In the genomic region with DNA sequence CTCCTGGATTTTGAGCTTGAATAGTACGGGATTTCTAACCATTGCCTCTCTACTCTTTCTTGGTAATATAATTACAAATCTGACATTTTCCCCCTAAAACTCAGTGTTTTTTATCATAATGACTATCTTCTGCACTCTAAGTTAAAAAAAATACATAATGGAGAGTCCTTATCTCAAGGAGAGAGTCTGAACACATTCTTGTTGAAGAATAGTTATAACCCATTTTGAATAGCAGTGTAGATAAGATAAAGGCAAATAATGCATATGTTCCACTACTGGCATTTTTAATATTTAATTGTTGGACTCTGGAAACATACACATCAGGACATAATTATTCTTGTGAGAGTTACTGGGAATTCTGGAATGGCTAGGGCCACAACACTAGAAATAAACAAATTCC, we compare ENCODE assay signal across 36 cellular contexts.
"Had no signal": no experiment of that assay in that cellular context is flagged by ENCODE, and none has a peak within 500 bp of the region (broad histone marks: within the 10 kb centered on the region; RNA-seq: fewer than 3 reads in every experiment).

No MANE protein-coding gene starts in this region.

- H3K36me3 Mint-ChIP-seq: activated naive CD4-positive, alpha-beta T cell treated with anti-CD3 and anti-CD28 coated beads, Interleukin-2, amount 10 ng/mL, durations not matched to agents 7 days and 5 days; activated naive CD4-positive, alpha-beta T cell treated with anti-CD3 and anti-CD28 coated beads, Interleukin-2, amount 50 U/mL, for 24 hours; activated naive CD8-positive, alpha-beta T cell; activated naive CD8-positive, alpha-beta T cell treated with anti-CD3 and anti-CD28 coated beads for 36 hours; activated naive CD8-positive, alpha-beta T cell treated with anti-CD3 and anti-CD28 coated beads, Interleukin-2, amount 10 ng/mL, durations not matched to agents 7 days and 5 days; brain had no signal

- H3K36me3 ChIP-seq: adrenal gland, ascending aorta, brain microvascular endothelial cell, breast epithelium, cardiac muscle cell had no signal

- H3K27ac ChIP-seq: adrenal gland, ascending aorta, body of pancreas, brain microvascular endothelial cell, breast epithelium, cardiac muscle cell had no signal

- DNase-seq: activated effector memory CD4-positive, alpha-beta T cell treated with anti-CD3 and anti-CD28 coated beads, Interleukin-2, amount 50 U/mL, for 16 hours; activated effector memory CD4-positive, alpha-beta T cell treated with Interleukin-2 at 50 U/mL for 16 hours; activated gamma-delta T cell; activated gamma-delta T cell treated with Interleukin-2 at 50 U/mL for 16 hours; activated naive CD4-positive, alpha-beta T cell; activated naive CD4-positive, alpha-beta T cell treated with anti-CD3 and anti-CD28 coated beads for 36 hours; activated naive CD4-positive, alpha-beta T cell treated with anti-CD3 and anti-CD28 coated beads, Interleukin-2, amount 10 ng/mL, durations not matched to agents 7 days and 5 days; activated naive CD4-positive, alpha-beta T cell treated with anti-CD3 and anti-CD28 coated beads, Interleukin-2, amount 50 U/mL, for 16 hours; activated naive CD4-positive, alpha-beta T cell treated with Interleukin-2 at 50 U/mL for 16 hours; activated naive CD8-positive, alpha-beta T cell treated with anti-CD3 and anti-CD28 coated beads for 36 hours; activated naive CD8-positive, alpha-beta T cell treated with anti-CD3 and anti-CD28 coated beads, Interleukin-2, amount 10 ng/mL, durations not matched to agents 7 days and 5 days; activated T-cell treated with anti-CD3 and anti-CD28 coated beads, Interleukin-2, amount 50 U/mL, for 1 hour; activated T-cell treated with anti-CD3 and anti-CD28 coated beads, Interleukin-2, amount 50 U/mL, for 24 hours; activated T-cell treated with anti-CD3 and anti-CD28 coated beads, Interleukin-2, amount 50 U/mL, for 4 hours; activated T-cell treated with anti-CD3 and anti-CD28 coated beads, Interleukin-2, amount 50 U/mL, for 48 hours; activated T-cell treated with anti-CD3 and anti-CD28 coated beads, Interleukin-2, amount 50 U/mL, for 72 hours; adrenal gland; amniotic stem cell; amygdala; anterior cingulate cortex; aorta; body of pancreas; brain microvascular endothelial cell; caudate nucleus; central memory CD4-positive, alpha-beta T cell; cerebellar nuclear complex had no signal

- H3K4me1 ChIP-seq: adrenal gland, ascending aorta, body of pancreas, breast epithelium had no signal

- H3K27ac Mint-ChIP-seq: activated naive CD4-positive, alpha-beta T cell treated with anti-CD3 and anti-CD28 coated beads for 36 hours; activated naive CD4-positive, alpha-beta T cell treated with anti-CD3 and anti-CD28 coated beads, Interleukin-2, amount 10 ng/mL, durations not matched to agents 7 days and 5 days; activated naive CD4-positive, alpha-beta T cell treated with anti-CD3 and anti-CD28 coated beads, Interleukin-2, amount 50 U/mL, for 24 hours; activated naive CD8-positive, alpha-beta T cell; activated naive CD8-positive, alpha-beta T cell treated with anti-CD3 and anti-CD28 coated beads for 36 hours; activated naive CD8-positive, alpha-beta T cell treated with anti-CD3 and anti-CD28 coated beads, Interleukin-2, amount 10 ng/mL, durations not matched to agents 7 days and 5 days; activated T-cell treated with anti-CD3 and anti-CD28 coated beads, Interleukin-2, amount 50 U/mL, for 24 hours; activated T-cell treated with anti-CD3 and anti-CD28 coated beads, Interleukin-2, amount 50 U/mL, for 72 hours; activated T-helper 1 cell treated with anti-CD3 and anti-CD28 coated beads, Interleukin-12 subunit alpha, Interleukin-12 subunit beta, Interleukin-2, Interleukin-4 antibody, amounts not matched to agents 30 ng/mL and 10 ng/mL and 1 ng/mL, durations not matched to agents 14 hours and 24 hours and 36 hours; activated T-helper 17 cell treated with anti-CD3 and anti-CD28 coated beads, Interleukin-2, amount 50 U/mL, for 72 hours; activated T-helper 2 cell treated with anti-CD3 and anti-CD28 coated beads, Interferon-gamma antibody, Interleukin-2, Interleukin-4, amounts not matched to agents 10 μg/mL and 5 μg/mL and 100 μg/mL, durations not matched to agents 14 hours and 24 hours and 36 hours; brain had no signal

- H3K27me3 ChIP-seq: adrenal gland, ascending aorta, body of pancreas, brain microvascular endothelial cell, breast epithelium, cardiac muscle cell had no signal

- H3K27me3 Mint-ChIP-seq: activated naive CD4-positive, alpha-beta T cell treated with anti-CD3 and anti-CD28 coated beads, Interleukin-2, amount 10 ng/mL, durations not matched to agents 7 days and 5 days; activated naive CD4-positive, alpha-beta T cell treated with anti-CD3 and anti-CD28 coated beads, Interleukin-2, amount 50 U/mL, for 24 hours; activated naive CD8-positive, alpha-beta T cell; activated naive CD8-positive, alpha-beta T cell treated with anti-CD3 and anti-CD28 coated beads for 36 hours; activated naive CD8-positive, alpha-beta T cell treated with anti-CD3 and anti-CD28 coated beads, Interleukin-2, amount 10 ng/mL, durations not matched to agents 7 days and 5 days; activated T-cell treated with anti-CD3 and anti-CD28 coated beads, Interleukin-2, amount 50 U/mL, for 24 hours; activated T-helper 17 cell treated with anti-CD3 and anti-CD28 coated beads, Interleukin-2, amount 50 U/mL, for 72 hours; brain; central memory CD8-positive, alpha-beta T cell had no signal

- ATAC-seq: activated T-cell treated with anti-CD3 and anti-CD28 coated beads, Interleukin-2, amount 50 U/mL, for 4 hours; activated T-cell treated with anti-CD3 and anti-CD28 coated beads, Interleukin-2, amount 50 U/mL, for 72 hours; activated T-helper 17 cell treated with anti-CD3 and anti-CD28 coated beads, Interleukin-2, amount 50 U/mL, for 72 hours; body of pancreas had no signal

- H3K4me3 ChIP-seq: adrenal gland, ascending aorta, body of pancreas, breast epithelium, cardiac muscle cell had no signal

- H3K9me3 ChIP-seq: adrenal gland, ascending aorta had no signal

- H3K4me1 Mint-ChIP-seq: activated naive CD4-positive, alpha-beta T cell treated with anti-CD3 and anti-CD28 coated beads, Interleukin-2, amount 10 ng/mL, durations not matched to agents 7 days and 5 days; activated naive CD4-positive, alpha-beta T cell treated with anti-CD3 and anti-CD28 coated beads, Interleukin-2, amount 50 U/mL, for 24 hours; activated naive CD8-positive, alpha-beta T cell treated with anti-CD3 and anti-CD28 coated beads for 36 hours; activated naive CD8-positive, alpha-beta T cell treated with anti-CD3 and anti-CD28 coated beads, Interleukin-2, amount 10 ng/mL, durations not matched to agents 7 days and 5 days; activated T-helper 17 cell treated with anti-CD3 and anti-CD28 coated beads, Interleukin-2, amount 50 U/mL, for 72 hours; brain; central memory CD8-positive, alpha-beta T cell had no signal

- H3K4me3 Mint-ChIP-seq: activated naive CD4-positive, alpha-beta T cell treated with anti-CD3 and anti-CD28 coated beads for 36 hours; activated naive CD4-positive, alpha-beta T cell treated with anti-CD3 and anti-CD28 coated beads, Interleukin-2, amount 10 ng/mL, durations not matched to agents 7 days and 5 days; activated naive CD4-positive, alpha-beta T cell treated with anti-CD3 and anti-CD28 coated beads, Interleukin-2, amount 50 U/mL, for 24 hours; activated naive CD8-positive, alpha-beta T cell; activated naive CD8-positive, alpha-beta T cell treated with anti-CD3 and anti-CD28 coated beads for 36 hours; activated naive CD8-positive, alpha-beta T cell treated with anti-CD3 and anti-CD28 coated beads, Interleukin-2, amount 10 ng/mL, durations not matched to agents 7 days and 5 days; activated T-cell treated with anti-CD3 and anti-CD28 coated beads, Interleukin-2, amount 50 U/mL, for 24 hours; activated T-cell treated with anti-CD3 and anti-CD28 coated beads, Interleukin-2, amount 50 U/mL, for 4 hours; activated T-cell treated with anti-CD3 and anti-CD28 coated beads, Interleukin-2, amount 50 U/mL, for 72 hours; activated T-helper 1 cell treated with anti-CD3 and anti-CD28 coated beads, Interleukin-12 subunit alpha, Interleukin-12 subunit beta, Interleukin-2, Interleukin-4 antibody, amounts not matched to agents 30 ng/mL and 10 ng/mL and 1 ng/mL, durations not matched to agents 14 hours and 24 hours and 36 hours; activated T-helper 17 cell treated with anti-CD3 and anti-CD28 coated beads, Interleukin-2, amount 50 U/mL, for 72 hours; brain; central memory CD8-positive, alpha-beta T cell had no signal
